In genomic region chr16:75293746-75294145, GRCh38 we compare ENCODE assay signal across 16 cellular contexts.
"Had no signal": no experiment of that assay in that cellular context is flagged by ENCODE, and none has a peak within 500 bp of the region (broad histone marks: within the 10 kb centered on the region; RNA-seq: fewer than 3 reads in every experiment).

No MANE protein-coding gene starts in this region.

- H3K27ac ChIP-seq: coronary artery, gastrocnemius medialis, SK-N-MC, upper lobe of right lung had no signal

- DNase-seq: activated CD4-positive, alpha-beta T cell treated with anti-CD3 and anti-CD28 coated beads for 36 hours; activated CD8-positive, alpha-beta T cell treated with anti-CD3 and anti-CD28 coated beads, Interleukin-2, amount 10 ng/mL, durations not matched to agents 7 days and 5 days; activated naive CD4-positive, alpha-beta T cell treated with anti-CD3 and anti-CD28 coated beads for 36 hours; caudate nucleus; endodermal cell; gastrocnemius medialis; hippocampal formation; kidney glomerular epithelial cell; posterior cingulate gyrus; right cardiac atrium; stimulated activated naive CD4-positive, alpha-beta T cell treated with Interleukin-2 at 50 U/mL for 16 hours; T-cell; T1000; upper lobe of right lung had no signal

- H3K9me3 ChIP-seq: gastrocnemius medialis, upper lobe of right lung had no signal

- H3K4me1 ChIP-seq: gastrocnemius medialis had no signal

- ATAC-seq: activated CD4-positive, alpha-beta T cell treated with anti-CD3 and anti-CD28 coated beads for 36 hours; activated CD8-positive, alpha-beta T cell treated with anti-CD3 and anti-CD28 coated beads, Interleukin-2, amount 10 ng/mL, durations not matched to agents 7 days and 5 days; gastrocnemius medialis; right cardiac atrium; T-cell; upper lobe of right lung had no signal

- H3K4me3 ChIP-seq: coronary artery, gastrocnemius medialis, SK-N-MC, upper lobe of right lung had no signal

- H3K27me3 ChIP-seq: gastrocnemius medialis, upper lobe of right lung had no signal
